In genomic region chr4:73131281-73131680, GRCh38 we compare ENCODE assay signal across 13 cellular contexts.
DNase-seq lines count a peak whose midpoint lies in the region; ATAC-seq lines count a peak whose summit lies in the region.
"Had no signal": no experiment of that assay in that cellular context is flagged by ENCODE, and none has a peak within 500 bp of the region (broad histone marks: within the 10 kb centered on the region; RNA-seq: fewer than 3 reads in every experiment).

No MANE protein-coding gene starts in this region.

- no peak overlapping the region for H3K4me3 Mint-ChIP-seq in activated T-cell treated with anti-CD3 and anti-CD28 coated beads, Interleukin-2, amount 50 U/mL, for 72 hours
- no peak overlapping the region for H3K4me3 Mint-ChIP-seq in activated T-cell treated with anti-CD3 and anti-CD28 coated beads, Interleukin-2, amount 50 U/mL, for 4 hours
- no peak overlapping the region for H3K4me3 Mint-ChIP-seq in stimulated activated naive CD8-positive, alpha-beta T cell treated with anti-CD3 and anti-CD28 coated beads, Interleukin-15, Interleukin-2, amounts not matched to agents 100 ng/mL and 50 ng/mL, for 24 hours
- H3K4me3 Mint-ChIP-seq in activated T-helper 17 cell treated with anti-CD3 and anti-CD28 coated beads, Interleukin-2, amount 50 U/mL, for 72 hours, result no peak overlapping the region
- H3K4me3 Mint-ChIP-seq: B cell; CD8-positive, alpha-beta memory T cell had no signal

- no peak for ATAC-seq in activated T-cell treated with anti-CD3 and anti-CD28 coated beads, Interleukin-2, amount 50 U/mL, for 72 hours (replicated peaks in 1 of 2)
- no peak for ATAC-seq in activated T-cell treated with anti-CD3 and anti-CD28 coated beads, Interleukin-2, amount 50 U/mL, for 4 hours
- ATAC-seq in stimulated activated naive CD8-positive, alpha-beta T cell treated with anti-CD3 and anti-CD28 coated beads, Interleukin-15, Interleukin-2, amounts not matched to agents 100 U/mL and 50 U/mL, for 24 hours, result no peak
- no peak for ATAC-seq in activated T-helper 17 cell treated with anti-CD3 and anti-CD28 coated beads, Interleukin-2, amount 50 U/mL, for 72 hours (replicated peaks)

- no peaks in the 10 kb centered on the region for H3K9me3 Mint-ChIP-seq in activated T-cell treated with anti-CD3 and anti-CD28 coated beads, Interleukin-2, amount 50 U/mL, for 72 hours
- no peaks in the 10 kb centered on the region for H3K9me3 Mint-ChIP-seq in activated T-cell treated with anti-CD3 and anti-CD28 coated beads, Interleukin-2, amount 50 U/mL, for 4 hours
- H3K9me3 Mint-ChIP-seq in stimulated activated naive CD8-positive, alpha-beta T cell treated with anti-CD3 and anti-CD28 coated beads, Interleukin-15, Interleukin-2, amounts not matched to agents 100 ng/mL and 50 ng/mL, for 24 hours, result no peaks in the 10 kb centered on the region
- H3K9me3 Mint-ChIP-seq in activated T-helper 17 cell treated with anti-CD3 and anti-CD28 coated beads, Interleukin-2, amount 50 U/mL, for 72 hours, result no peaks in the 10 kb centered on the region
- H3K9me3 Mint-ChIP-seq: CD8-positive, alpha-beta memory T cell had no signal

- peak overlapping the region; percentile 12 for H3K27ac Mint-ChIP-seq in activated T-cell treated with anti-CD3 and anti-CD28 coated beads, Interleukin-2, amount 50 U/mL, for 72 hours
- peak overlapping the region; percentile 22 for H3K27ac Mint-ChIP-seq in stimulated activated naive CD8-positive, alpha-beta T cell treated with anti-CD3 and anti-CD28 coated beads, Interleukin-15, Interleukin-2, amounts not matched to agents 100 ng/mL and 50 ng/mL, for 24 hours
- peak overlapping the region; percentile 46 for H3K27ac Mint-ChIP-seq in activated T-helper 17 cell treated with anti-CD3 and anti-CD28 coated beads, Interleukin-2, amount 50 U/mL, for 72 hours
- H3K27ac Mint-ChIP-seq: B cell had no signal

- peaks cover 2 to 12% of the 10 kb centered on the region in 2 donors for H3K36me3 Mint-ChIP-seq in activated T-cell treated with anti-CD3 and anti-CD28 coated beads, Interleukin-2, amount 50 U/mL, for 72 hours (ENCODE audit: insufficient read depth in 2 of 2)
- peaks cover 22% of the 10 kb centered on the region for H3K36me3 Mint-ChIP-seq in activated T-cell treated with anti-CD3 and anti-CD28 coated beads, Interleukin-2, amount 50 U/mL, for 4 hours (ENCODE audit: insufficient read depth)
- peaks cover 52% of the 10 kb centered on the region for H3K36me3 Mint-ChIP-seq in stimulated activated naive CD8-positive, alpha-beta T cell treated with anti-CD3 and anti-CD28 coated beads, Interleukin-15, Interleukin-2, amounts not matched to agents 100 ng/mL and 50 ng/mL, for 24 hours (ENCODE audit: low read depth)
- H3K36me3 Mint-ChIP-seq in activated T-helper 17 cell treated with anti-CD3 and anti-CD28 coated beads, Interleukin-2, amount 50 U/mL, for 72 hours (ENCODE audit: low read depth), result peaks cover 83% of the 10 kb centered on the region

- no peak for DNase-seq in activated T-cell treated with anti-CD3 and anti-CD28 coated beads, Interleukin-2, amount 50 U/mL, for 72 hours
- DNase-seq in activated T-cell treated with anti-CD3 and anti-CD28 coated beads, Interleukin-2, amount 50 U/mL, for 4 hours, result no peak
- DNase-seq in stimulated activated naive CD8-positive, alpha-beta T cell treated with anti-CD3 and anti-CD28 coated beads, Interleukin-15, Interleukin-2, amounts not matched to agents 100 U/mL and 50 U/mL, for 24 hours, result no peak
- DNase-seq in HuH-7 (ENCODE audit: low spot score) (no peak), iPS-NIHi11 (ENCODE audit: low spot score) (no peak)
- DNase-seq: 8988T; CD8-positive, alpha-beta memory T cell; COR-L47; GM23248; HCEC 1CT had no signal

- H3K27me3 Mint-ChIP-seq in activated T-cell treated with anti-CD3 and anti-CD28 coated beads, Interleukin-2, amount 50 U/mL, for 72 hours (ENCODE audit: low read depth), result no peaks in the 10 kb centered on the region
- H3K27me3 Mint-ChIP-seq in activated T-cell treated with anti-CD3 and anti-CD28 coated beads, Interleukin-2, amount 50 U/mL, for 4 hours (ENCODE audit: low read depth), result no peaks in the 10 kb centered on the region
- H3K27me3 Mint-ChIP-seq in stimulated activated naive CD8-positive, alpha-beta T cell treated with anti-CD3 and anti-CD28 coated beads, Interleukin-15, Interleukin-2, amounts not matched to agents 100 ng/mL and 50 ng/mL, for 24 hours, result no peaks in the 10 kb centered on the region
- no peaks in the 10 kb centered on the region for H3K27me3 Mint-ChIP-seq in activated T-helper 17 cell treated with anti-CD3 and anti-CD28 coated beads, Interleukin-2, amount 50 U/mL, for 72 hours
- H3K27me3 Mint-ChIP-seq: B cell; CD8-positive, alpha-beta memory T cell had no signal

- H3K4me1 Mint-ChIP-seq in activated T-cell treated with anti-CD3 and anti-CD28 coated beads, Interleukin-2, amount 50 U/mL, for 72 hours (ENCODE audit: low read depth), result no peaks in the 10 kb centered on the region
- H3K4me1 Mint-ChIP-seq in activated T-cell treated with anti-CD3 and anti-CD28 coated beads, Interleukin-2, amount 50 U/mL, for 4 hours (ENCODE audit: low read depth), result peaks cover 3% of the 10 kb centered on the region
- no peaks in the 10 kb centered on the region for H3K4me1 Mint-ChIP-seq in stimulated activated naive CD8-positive, alpha-beta T cell treated with anti-CD3 and anti-CD28 coated beads, Interleukin-15, Interleukin-2, amounts not matched to agents 100 ng/mL and 50 ng/mL, for 24 hours (ENCODE audit: low read depth)
- no peaks in the 10 kb centered on the region for H3K4me1 Mint-ChIP-seq in activated T-helper 17 cell treated with anti-CD3 and anti-CD28 coated beads, Interleukin-2, amount 50 U/mL, for 72 hours
- H3K4me1 Mint-ChIP-seq: B cell had no signal
